8 cellular contexts compared by ENCODE assay signal in genomic region chr10:103367782-103368518, GRCh38. TPM values are rescaled to one million over a fixed set of nuclear protein-coding genes. Genes with fewer than 3 reads are reported as not detected.
DNase-seq lines count a peak whose midpoint lies in the region; ATAC-seq and TF ChIP-seq lines count a peak whose summit lies in the region.

TAF5 (plus strand) TSS chr10:103367976; CDS start chr10:103367990, 14 bp downstream.

- no peaks in the 10 kb centered on the region for H4K20me1 ChIP-seq in PC-3 (ENCODE audit: low read length)

- CTCF ChIA-PET in PC-3 (lab: Charles Lee): no interaction called here

- H3K9ac ChIP-seq in PC-3 (ENCODE audit: low read length): peak within 1 kb of the TSS; percentile 80

- H3K4me3 ChIP-seq in Jurkat, Clone E6-1 (ENCODE audit: low read length): peak within 1 kb of the TSS; percentile 70
- H3K4me3 ChIP-seq in PC-3 (ENCODE audit: low read length): peak within 1 kb of the TSS; percentile 93
- H3K4me3 ChIP-seq in mucosa of descending colon: peak within 1 kb of the TSS; percentile 60

- H2AFZ ChIP-seq in PC-3 (ENCODE audit: low read length): peak within 1 kb of the TSS; percentile 80

- no peaks in the 10 kb centered on the region for H3F3A ChIP-seq in PC-3 (ENCODE audit: low read length, unreplicated experiment)

- H3K27me3 ChIP-seq in PC-3 (ENCODE audit: low read length): no peaks in the 10 kb centered on the region

- H3K9me3 ChIP-seq in PC-3 (ENCODE audit: low read length): no peaks in the 10 kb centered on the region
- H3K9me3 ChIP-seq in mucosa of descending colon: no peaks in the 10 kb centered on the region

- H3K36me3 ChIP-seq in PC-3 (ENCODE audit: low read depth, low read length): no peaks in the 10 kb centered on the region
- no peaks in the 10 kb centered on the region for H3K36me3 ChIP-seq in mucosa of descending colon (ENCODE audit: low read depth)

- POLR2A ChIA-PET in PC-3 (lab: Charles Lee; ENCODE audit: unreplicated experiment): no interaction called here

- TF ChIP-seq CTCF in PC-3 (conservative IDR thresholded peaks at IDR 0.05; ENCODE audit: low read depth, low read length): no peak
- no peak for TF ChIP-seq CTCF in mucosa of descending colon (IDR thresholded peaks at IDR 0.05)

- no peaks in the 10 kb centered on the region for H3K9me2 ChIP-seq in PC-3 (replicated peaks; ENCODE audit: low read length)

- peak within 1 kb of the TSS; percentile 95 for H3K4me2 ChIP-seq in PC-3 (ENCODE audit: low read length)

- H3K4me1 ChIP-seq in PC-3 (ENCODE audit: insufficient read depth, low read length) (peaks cover 20% of the 10 kb centered on the region), mucosa of descending colon (ENCODE audit: low read depth) (peaks cover 13% of the 10 kb centered on the region)

- H3K27ac ChIP-seq in PC-3 (ENCODE audit: low read length): peak within 1 kb of the TSS; percentile 59
- H3K27ac ChIP-seq in epithelial cell of prostate: peak within 1 kb of the TSS; percentile 58

- intact Hi-C loops in PC-3 (cut with micrococcal nuclease) (no loop called here), mucosa of descending colon (cut with DNase I, micrococcal nuclease) (no loop called here)

- peak; percentile 98 for DNase-seq in DMS53 (lab: John Stamatoyannopoulos, UW)
- DNase-seq in Jurkat, Clone E6-1 (ENCODE audit: low read depth, low spot score): peak; percentile 97
- DNase-seq in PC-3: peak; percentile 90
- DNase-seq in activated T-cell treated with anti-CD3 and anti-CD28 coated beads for 48 hours (ENCODE audit: low read depth): peak; percentile 85
- peak; percentile 83 for DNase-seq in epithelial cell of prostate (ENCODE audit: low read depth, low spot score)
- DNase-seq in mucosa of descending colon: peak; percentile 93 to 96 (median 94)
- DNase-seq in stimulated activated CD8-positive, alpha-beta memory T cell treated with anti-CD3 and anti-CD28 coated beads, Interleukin-4, amount 100 ng/mL, for 1 hour (ENCODE audit: low read depth in 2 of 2, low spot score in 1 of 2): peak; percentile 58 to 78

- peaks cover 36% of the 10 kb centered on the region for H3K79me2 ChIP-seq in PC-3 (ENCODE audit: low read length)

- BruUV-seq in PC-3 (replicated peaks; lab: Mats Ljungman, UMichigan): no TSS peak

- peak; percentile 55 for ATAC-seq in GM21717 (IDR thresholded peaks at IDR 0.05; ENCODE audit: unreplicated experiment)
- peak; percentile 57 for ATAC-seq in PC-3
- peak; percentile 93 for ATAC-seq in mucosa of descending colon

RNA-seq across cellular contexts. Expression of gene TAF5, which starts in this region (rescaled TPM):
- polyA plus RNA-seq in Jurkat, Clone E6-1 (2012; ENCODE audit: insufficient read depth, insufficient read length): 12.9 TPM
- total RNA-seq in PC-3 (2014; rRNA removed) (7.0 and 8.4 TPM in 2 replicates), mucosa of descending colon (1 to 10 TPM; 4.1 to 7.1 (median 4.4) TPM)

Comparison
In these comparisons a context has a peak if more than half of its experiments do, and no peak if none do; other contexts are left out.
1. Peak in every context shown above with its lines: DNase-seq, ATAC-seq, H3K4me3 ChIP-seq and H3K27ac ChIP-seq.